ENCODE assay signal across 8 cellular contexts in the genomic region with DNA sequence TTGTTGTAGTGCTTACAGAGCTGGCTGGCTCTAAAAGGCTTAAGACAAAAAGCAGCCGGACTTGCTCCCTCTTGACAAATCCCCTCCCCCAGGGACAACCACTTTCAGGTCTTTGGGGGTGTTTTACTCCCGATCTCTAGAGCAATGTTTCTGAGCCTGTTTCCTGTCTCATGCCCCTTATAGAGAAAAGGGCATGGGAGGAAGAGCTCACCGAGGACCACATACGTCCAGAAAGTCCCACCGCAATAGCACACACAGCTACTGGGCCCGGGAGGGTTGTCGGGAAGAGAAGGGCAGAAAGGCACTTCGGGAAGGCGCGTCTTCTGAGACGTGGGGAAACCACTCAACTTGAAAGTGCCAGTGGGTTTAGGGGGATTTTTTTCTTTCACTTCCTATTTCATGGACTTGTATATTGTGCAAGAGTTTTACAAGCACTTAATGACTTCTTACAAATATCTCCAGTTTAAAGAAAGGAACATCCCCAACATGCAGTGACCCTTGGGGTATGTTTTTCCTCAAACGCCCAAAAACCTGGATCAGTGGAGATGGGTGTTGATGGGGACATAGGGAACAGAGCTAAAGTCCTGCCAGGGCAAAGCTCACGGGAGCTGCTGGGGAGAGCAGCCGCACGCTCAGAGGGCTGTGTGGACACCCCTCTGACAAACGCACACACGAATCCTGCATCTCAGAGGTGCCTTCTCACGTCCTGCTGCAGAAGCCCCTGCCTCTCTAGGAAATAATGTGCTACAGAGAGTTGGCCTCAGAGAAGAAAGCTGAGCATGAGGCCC. TPM values are rescaled to one million over a fixed set of nuclear protein-coding genes. Genes with fewer than 3 reads are reported as not detected.
A peak's percentile ranks its signal among the peaks of the same experiment; 100 is the strongest.
DNase-seq lines count a peak whose midpoint lies in the region; ATAC-seq and TF ChIP-seq lines count a peak whose summit lies in the region.

No MANE protein-coding gene starts in this region.

- POLR2A ChIA-PET in A673 (lab: Charles Lee; ENCODE audit: low non-redundant PET) (interaction anchor here (0.6 kb wide), 1 partner anchor 121 kb away, joined by 3 read pairs; no protein-coding TSS in a partner anchor), WTC11 (lab: Charles Lee) (no interaction called here), RWPE1 (lab: Yijun Ruan, JAX; ENCODE audit: low non-redundant PET) (no interaction called here)

- TF ChIP-seq CTCF in A673 (conservative IDR thresholded peaks at IDR 0.05; ENCODE audit: low read depth, low read length) = no peak
- no peak for TF ChIP-seq CTCF in WTC11 (IDR thresholded peaks at IDR 0.05)
- no peak for TF ChIP-seq CTCF in RWPE1 (conservative IDR thresholded peaks at IDR 0.05; ENCODE audit: low read depth)

- no peaks in the 10 kb centered on the region for H3K27me3 ChIP-seq in A673 (replicated peaks; ENCODE audit: insufficient read depth, low read depth, low read length, poor library complexity)

- H3K36me3 ChIP-seq in A673 (ENCODE audit: insufficient read depth, low read length, poor library complexity, severe bottlenecking) = no peaks in the 10 kb centered on the region

- H3K27ac Mint-ChIP-seq in WTC11 = peak overlapping the region; percentile 71; the same call in 1 of the 2 replicates

- no peak overlapping the region for H3K4me3 ChIP-seq in A673 (ENCODE audit: low read depth, low read length, poor library complexity, severe bottlenecking)

- no peaks in the 10 kb centered on the region for H3K9me3 Mint-ChIP-seq in WTC11

- H3K4me3 Mint-ChIP-seq in WTC11 = no peak overlapping the region

- H3K4me1 Mint-ChIP-seq in WTC11 = peaks cover 11% of the 10 kb centered on the region

- intact Hi-C loops in A673 (cut with micrococcal nuclease; ENCODE audit: unreplicated experiment) = no loop called here

- H3K27me3 Mint-ChIP-seq in WTC11 (ENCODE audit: low read depth) = no peaks in the 10 kb centered on the region

- ATAC-seq in GM18909 (IDR thresholded peaks at IDR 0.05; ENCODE audit: poor library complexity, unreplicated experiment) = peak; percentile 71
- ATAC-seq in HG03064 (IDR thresholded peaks at IDR 0.05; ENCODE audit: low read depth, unreplicated experiment) = peak; percentile 67
- no peak for ATAC-seq in WTC11

- DNase-seq in A673 (ENCODE audit: low spot score) (peak; percentile 48), WTC11 (ENCODE audit: low spot score) (no peak), pons (ENCODE audit: low spot score) (peak; percentile 76), NCI-H1694 (lab: John Stamatoyannopoulos, UW) (no peak), RWPE1 (ENCODE audit: low spot score) (no peak), DMS79 (lab: John Stamatoyannopoulos, UW) (no peak)

- 0 out of 2 replicates have a peak, but pooled peaks cover under 1% of the 10 kb centered on the region for H3K36me3 Mint-ChIP-seq in WTC11

- peaks cover 72% of the 10 kb centered on the region for H3K4me1 ChIP-seq in A673 (ENCODE audit: insufficient read depth, low read length, poor library complexity, severe bottlenecking)

- CTCF ChIA-PET in A673 (lab: Charles Lee) = no interaction called here
- CTCF ChIA-PET in WTC11 (lab: Charles Lee) = interaction anchor here (1.0 to 3.8 kb wide), 9 partner anchors 9 to 248 kb away, joined by 3 to 38 read pairs (median 4); no protein-coding TSS in a partner anchor
- CTCF ChIA-PET in RWPE1 (lab: Yijun Ruan, JAX) = interaction anchor here (0.6 to 1.9 kb wide), 4 partner anchors 9 to 90 kb away, joined by 3 to 6 read pairs (median 3); no protein-coding TSS in a partner anchor

- H3K27ac ChIP-seq in A673 (ENCODE audit: low read depth, low read length, poor library complexity, severe bottlenecking) = peak overlapping the region; percentile 64
- no peak overlapping the region for H3K27ac ChIP-seq in RWPE1

- H3K9me3 ChIP-seq in A673 (ENCODE audit: low read depth, low read length, poor library complexity, severe bottlenecking) = no peaks in the 10 kb centered on the region

- BruUV-seq in A673 (replicated peaks; lab: Mats Ljungman, UMichigan) = no TSS peak

TF ChIP-seq in WTC11, 78 proteins besides CTCF, POLR2A, EP300 and RAD21:
- TF ChIP-seq SMAD3 (CRISPR knock-in tag; IDR thresholded peaks at IDR 0.05; ENCODE audit: borderline replicate concordance) = no peak
- TF ChIP-seq, protein P1, sequence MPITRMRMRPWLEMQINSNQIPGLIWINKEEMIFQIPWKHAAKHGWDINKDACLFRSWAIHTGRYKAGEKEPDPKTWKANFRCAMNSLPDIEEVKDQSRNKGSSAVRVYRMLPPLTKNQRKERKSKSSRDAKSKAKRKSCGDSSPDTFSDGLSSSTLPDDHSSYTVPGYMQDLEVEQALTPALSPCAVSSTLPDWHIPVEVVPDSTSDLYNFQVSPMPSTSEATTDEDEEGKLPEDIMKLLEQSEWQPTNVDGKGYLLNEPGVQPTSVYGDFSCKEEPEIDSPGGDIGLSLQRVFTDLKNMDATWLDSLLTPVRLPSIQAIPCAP (CRISPR knock-in tag; IDR thresholded peaks at IDR 0.05) = no peak
- no peak for TF ChIP-seq AR (CRISPR knock-in tag; IDR thresholded peaks at IDR 0.05)
- TF ChIP-seq CREB1 (CRISPR knock-in tag; IDR thresholded peaks at IDR 0.05) = no peak
- no peak for TF ChIP-seq EMX1 (CRISPR knock-in tag; IDR thresholded peaks at IDR 0.05)
- TF ChIP-seq, protein P2, sequence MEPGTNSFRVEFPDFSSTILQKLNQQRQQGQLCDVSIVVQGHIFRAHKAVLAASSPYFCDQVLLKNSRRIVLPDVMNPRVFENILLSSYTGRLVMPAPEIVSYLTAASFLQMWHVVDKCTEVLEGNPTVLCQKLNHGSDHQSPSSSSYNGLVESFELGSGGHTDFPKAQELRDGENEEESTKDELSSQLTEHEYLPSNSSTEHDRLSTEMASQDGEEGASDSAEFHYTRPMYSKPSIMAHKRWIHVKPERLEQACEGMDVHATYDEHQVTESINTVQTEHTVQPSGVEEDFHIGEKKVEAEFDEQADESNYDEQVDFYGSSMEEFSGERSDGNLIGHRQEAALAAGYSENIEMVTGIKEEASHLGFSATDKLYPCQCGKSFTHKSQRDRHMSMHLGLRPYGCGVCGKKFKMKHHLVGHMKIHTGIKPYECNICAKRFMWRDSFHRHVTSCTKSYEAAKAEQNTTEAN (CRISPR knock-in tag; IDR thresholded peaks at IDR 0.05) = no peak

RNA-seq across cellular contexts. Expression of gene LRRC20, which starts 27.0 kb away (rescaled TPM):
- total RNA-seq in A673 (2021) = 18.3 and 27.3 TPM in 2 replicates
- 26.4 to 29.4 TPM (median 28.1 TPM) in 3 replicates for total RNA-seq in WTC11 (2021)

RNA-seq across cellular contexts. Expression of gene EIF4EBP2, which starts 48.5 kb away (rescaled TPM):
- total RNA-seq in A673 (2021) (89.3 and 91.9 TPM in 2 replicates), WTC11 (2021) (111 to 114 TPM (median 112 TPM) in 3 replicates)

Comparison
In these comparisons a context has a peak if more than half of its experiments do, and no peak if none do; other contexts are left out.
1. DNase-seq: peak in A673 (single experiment) and pons (single experiment); none in WTC11 (single experiment), NCI-H1694 (single experiment), RWPE1 (single experiment) and DMS79 (single experiment).